In genomic region chr12:63206494-63206893, GRCh38 we compare ENCODE assay signal across 12 cellular contexts. TPM values are rescaled to one million over a fixed set of nuclear protein-coding genes. Genes with fewer than 3 reads are reported as not detected.
"Had no signal": no experiment of that assay in that cellular context is flagged by ENCODE, and none has a peak within 500 bp of the region (broad histone marks: within the 10 kb centered on the region; RNA-seq: fewer than 3 reads in every experiment).

No MANE protein-coding gene starts in this region.

- H3K36me3 ChIP-seq: gastroesophageal sphincter, ovary, stomach, thoracic aorta, WERI-Rb-1 had no signal

- ATAC-seq: activated T-helper 17 cell treated with anti-CD3 and anti-CD28 coated beads, Interleukin-2, amount 50 U/mL, for 72 hours; gastroesophageal sphincter had no signal

- DNase-seq: activated CD4-positive, alpha-beta T cell treated with anti-CD3 and anti-CD28 coated beads, Interleukin-2, amount 50 U/mL, for 48 hours; activated naive CD4-positive, alpha-beta T cell treated with Interleukin-2 at 50 U/mL for 16 hours; dermis blood vessel endothelial cell; islet precursor cell; naive B cell; ovary; stimulated activated CD4-positive, alpha-beta T cell treated with anti-CD3 and anti-CD28 coated beads, Interleukin-2, amount 100 ng/mL, for 24 hours; stomach; WERI-Rb-1 had no signal

- H3K9me3 ChIP-seq: gastroesophageal sphincter, ovary, stomach, thoracic aorta had no signal

- H3K27ac ChIP-seq: gastroesophageal sphincter, ovary, stomach, thoracic aorta, WERI-Rb-1 had no signal

- H3K4me1 ChIP-seq: gastroesophageal sphincter had no signal

- H3K4me3 ChIP-seq: gastroesophageal sphincter, ovary, stomach, thoracic aorta had no signal

- H3K27me3 ChIP-seq: gastroesophageal sphincter, ovary, stomach had no signal

RNA-seq across cellular contexts. Expression of gene AVPR1A, which starts 55.5 kb away (rescaled TPM):
- total RNA-seq: activated T-helper 17 cell treated with anti-CD3 and anti-CD28 coated beads, Interleukin-2, amount 50 U/mL, for 72 hours had no signal
